1 cellular context compared by ENCODE assay signal in the genomic region with DNA sequence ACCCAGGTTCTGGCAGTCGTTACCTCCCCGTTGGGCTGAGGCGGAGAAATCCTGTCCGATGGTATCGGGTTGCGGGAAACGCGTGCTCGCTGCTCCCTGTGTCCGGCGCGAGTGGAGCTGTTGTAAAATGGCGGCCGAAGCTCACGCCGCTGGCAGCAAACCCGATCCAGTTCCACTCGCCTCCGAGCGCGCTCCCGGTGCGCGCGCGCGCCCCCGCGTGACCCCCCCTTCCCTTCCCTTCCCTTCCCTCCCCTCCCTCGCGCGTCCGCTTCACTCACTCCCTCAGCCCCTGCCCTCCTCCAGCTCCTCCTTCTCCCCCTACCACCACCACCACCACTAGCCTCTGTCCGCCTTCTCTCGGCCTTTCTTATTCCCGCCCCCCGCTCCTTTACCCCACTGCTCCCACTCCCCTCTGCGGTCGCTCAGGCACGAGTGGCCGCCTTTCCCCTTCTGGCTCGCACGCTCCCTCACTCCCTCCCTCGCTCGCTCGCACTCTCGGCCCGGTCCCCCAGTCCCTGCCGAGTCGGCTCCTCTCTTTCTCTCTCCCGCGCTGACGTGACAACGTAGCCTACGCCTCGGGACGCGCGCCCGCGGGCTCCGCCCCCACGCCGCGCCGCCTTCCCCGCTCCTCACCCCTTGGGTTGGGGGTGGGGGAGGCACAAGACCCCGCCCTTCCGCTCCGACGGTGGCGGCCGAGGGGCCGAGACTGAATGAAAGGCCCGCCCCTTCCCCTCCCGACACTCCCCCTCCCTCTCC.
TF ChIP-seq lines count a peak whose summit lies in the region.

A gene (minus strand): TSS at position 113 of the 756 bp plus-strand sequence. CDS start 1,447 bp downstream, outside the sequence.

TF ChIP-seq in HepG2, 621 proteins besides CTCF, POLR2A, EP300 and RAD21 (continued from another document and continues in another):
- TF ChIP-seq GABPA (IDR thresholded peaks at IDR 0.05; ENCODE audit: low read depth, low read length) (peak; percentile 57; the same call in 1 of the 2 replicates), GABPA (CRISPR knock-in tag; IDR thresholded peaks at IDR 0.05; ENCODE audit: low read depth) (peak; percentile 73), ZNF235 (CRISPR knock-in tag; IDR thresholded peaks at IDR 0.05; ENCODE audit: borderline replicate concordance) (peak; percentile 64; the same call in 1 of the 2 replicates), PITX1 (CRISPR knock-in tag; IDR thresholded peaks at IDR 0.05) (peak; percentile 45; the same call in 1 of the 2 replicates), JUNB (CRISPR knock-in tag; IDR thresholded peaks at IDR 0.05; ENCODE audit: borderline replicate concordance) (peak; percentile 53; the same call in 1 of the 2 replicates), ZNF431 (CRISPR knock-in tag; IDR thresholded peaks at IDR 0.05; ENCODE audit: borderline replicate concordance, low read depth) (no peak; the same call in 1 of the 2 replicates), PCBP2 (optimal IDR thresholded peaks at IDR 0.05; ENCODE audit: low read depth, low read length, poor library complexity, severe bottlenecking) (peak; percentile 12), HNRNPLL (IDR thresholded peaks at IDR 0.05; ENCODE audit: low read depth, low read length, poor library complexity, severe bottlenecking) (peak; percentile 81), BHLHE40 (IDR thresholded peaks at IDR 0.05; ENCODE audit: low read length) (peak; percentile 3; the same call in 1 of the 2 replicates), ZSCAN21 (CRISPR knock-in tag; IDR thresholded peaks at IDR 0.05; ENCODE audit: borderline replicate concordance) (peak; percentile 75), EZH2 (conservative IDR thresholded peaks at IDR 0.05; ENCODE audit: low read depth, low read length) (no peak), GABPB1 (CRISPR knock-in tag; IDR thresholded peaks at IDR 0.05) (peak; percentile 85), CREM (IDR thresholded peaks at IDR 0.05) (peak; percentile 52; the same call in 1 of the 2 replicates), CREM (CRISPR knock-in tag; IDR thresholded peaks at IDR 0.05) (no peak), NKX3-1 (CRISPR knock-in tag; IDR thresholded peaks at IDR 0.05) (0 out of 2 replicates have a peak, but pooled peaks have one; percentile 8), ZSCAN25 (CRISPR knock-in tag; IDR thresholded peaks at IDR 0.05) (peak; percentile 94), ZNF891 (CRISPR knock-in tag; IDR thresholded peaks at IDR 0.05) (peak; percentile 52; the same call in 1 of the 2 replicates), ZFX (CRISPR knock-in tag; IDR thresholded peaks at IDR 0.05; ENCODE audit: low read depth) (peak; percentile 70), ZBTB7A (CRISPR knock-in tag; IDR thresholded peaks at IDR 0.05) (peak; percentile 65; the same call in 1 of the 2 replicates), IRF2 (CRISPR knock-in tag; IDR thresholded peaks at IDR 0.05) (peak; percentile 23; the same call in 1 of the 2 replicates), HOXA7 (CRISPR knock-in tag; IDR thresholded peaks at IDR 0.05) (0 out of 2 replicates have a peak, but pooled peaks have one; percentile 52), ZSCAN30 (CRISPR knock-in tag; IDR thresholded peaks at IDR 0.05) (0 out of 2 replicates have a peak, but pooled peaks have one; percentile 66), KLF13 (CRISPR knock-in tag; IDR thresholded peaks at IDR 0.05) (no peak), MAFF (IDR thresholded peaks at IDR 0.05; ENCODE audit: low read depth, low read length) (0 out of 2 replicates have a peak, but pooled peaks have one; percentile 2), ZNF292 (CRISPR knock-in tag; IDR thresholded peaks at IDR 0.05; ENCODE audit: borderline replicate concordance, low read depth) (peak; percentile 32; the same call in 1 of the 2 replicates), STAT5B (CRISPR knock-in tag; IDR thresholded peaks at IDR 0.05) (no peak), PHF8 (CRISPR knock-in tag; IDR thresholded peaks at IDR 0.05) (peak; percentile 86)
- TF ChIP-seq, protein P1, sequence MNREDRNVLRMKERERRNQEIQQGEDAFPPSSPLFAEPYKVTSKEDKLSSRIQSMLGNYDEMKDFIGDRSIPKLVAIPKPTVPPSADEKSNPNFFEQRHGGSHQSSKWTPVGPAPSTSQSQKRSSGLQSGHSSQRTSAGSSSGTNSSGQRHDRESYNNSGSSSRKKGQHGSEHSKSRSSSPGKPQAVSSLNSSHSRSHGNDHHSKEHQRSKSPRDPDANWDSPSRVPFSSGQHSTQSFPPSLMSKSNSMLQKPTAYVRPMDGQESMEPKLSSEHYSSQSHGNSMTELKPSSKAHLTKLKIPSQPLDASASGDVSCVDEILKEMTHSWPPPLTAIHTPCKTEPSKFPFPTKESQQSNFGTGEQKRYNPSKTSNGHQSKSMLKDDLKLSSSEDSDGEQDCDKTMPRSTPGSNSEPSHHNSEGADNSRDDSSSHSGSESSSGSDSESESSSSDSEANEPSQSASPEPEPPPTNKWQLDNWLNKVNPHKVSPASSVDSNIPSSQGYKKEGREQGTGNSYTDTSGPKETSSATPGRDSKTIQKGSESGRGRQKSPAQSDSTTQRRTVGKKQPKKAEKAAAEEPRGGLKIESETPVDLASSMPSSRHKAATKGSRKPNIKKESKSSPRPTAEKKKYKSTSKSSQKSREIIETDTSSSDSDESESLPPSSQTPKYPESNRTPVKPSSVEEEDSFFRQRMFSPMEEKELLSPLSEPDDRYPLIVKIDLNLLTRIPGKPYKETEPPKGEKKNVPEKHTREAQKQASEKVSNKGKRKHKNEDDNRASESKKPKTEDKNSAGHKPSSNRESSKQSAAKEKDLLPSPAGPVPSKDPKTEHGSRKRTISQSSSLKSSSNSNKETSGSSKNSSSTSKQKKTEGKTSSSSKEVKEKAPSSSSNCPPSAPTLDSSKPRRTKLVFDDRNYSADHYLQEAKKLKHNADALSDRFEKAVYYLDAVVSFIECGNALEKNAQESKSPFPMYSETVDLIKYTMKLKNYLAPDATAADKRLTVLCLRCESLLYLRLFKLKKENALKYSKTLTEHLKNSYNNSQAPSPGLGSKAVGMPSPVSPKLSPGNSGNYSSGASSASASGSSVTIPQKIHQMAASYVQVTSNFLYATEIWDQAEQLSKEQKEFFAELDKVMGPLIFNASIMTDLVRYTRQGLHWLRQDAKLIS (CRISPR knock-in tag; IDR thresholded peaks at IDR 0.05), result 0 out of 2 replicates have a peak, but pooled peaks have one; percentile 18
- TF ChIP-seq, protein P2, sequence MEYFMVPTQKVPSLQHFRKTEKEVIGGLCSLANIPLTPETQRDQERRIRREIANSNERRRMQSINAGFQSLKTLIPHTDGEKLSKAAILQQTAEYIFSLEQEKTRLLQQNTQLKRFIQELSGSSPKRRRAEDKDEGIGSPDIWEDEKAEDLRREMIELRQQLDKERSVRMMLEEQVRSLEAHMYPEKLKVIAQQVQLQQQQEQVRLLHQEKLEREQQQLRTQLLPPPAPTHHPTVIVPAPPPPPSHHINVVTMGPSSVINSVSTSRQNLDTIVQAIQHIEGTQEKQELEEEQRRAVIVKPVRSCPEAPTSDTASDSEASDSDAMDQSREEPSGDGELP (IDR thresholded peaks at IDR 0.05; ENCODE audit: borderline replicate concordance, low read depth), result 0 out of 2 replicates have a peak, but pooled peaks have one; percentile 12
- TF ChIP-seq, protein P3, sequence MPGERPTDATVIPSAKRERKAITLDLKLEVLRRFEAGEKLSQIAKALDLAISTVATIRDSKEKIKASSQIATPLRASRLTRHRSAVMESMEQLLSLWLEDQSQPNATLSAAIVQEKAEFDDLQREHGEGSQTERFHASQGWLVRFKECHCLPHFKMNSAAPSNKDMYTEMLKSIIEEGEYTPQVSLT (CRISPR knock-in tag; IDR thresholded peaks at IDR 0.05; ENCODE audit: borderline replicate concordance, low read depth), result no peak
- TF ChIP-seq, protein P4, sequence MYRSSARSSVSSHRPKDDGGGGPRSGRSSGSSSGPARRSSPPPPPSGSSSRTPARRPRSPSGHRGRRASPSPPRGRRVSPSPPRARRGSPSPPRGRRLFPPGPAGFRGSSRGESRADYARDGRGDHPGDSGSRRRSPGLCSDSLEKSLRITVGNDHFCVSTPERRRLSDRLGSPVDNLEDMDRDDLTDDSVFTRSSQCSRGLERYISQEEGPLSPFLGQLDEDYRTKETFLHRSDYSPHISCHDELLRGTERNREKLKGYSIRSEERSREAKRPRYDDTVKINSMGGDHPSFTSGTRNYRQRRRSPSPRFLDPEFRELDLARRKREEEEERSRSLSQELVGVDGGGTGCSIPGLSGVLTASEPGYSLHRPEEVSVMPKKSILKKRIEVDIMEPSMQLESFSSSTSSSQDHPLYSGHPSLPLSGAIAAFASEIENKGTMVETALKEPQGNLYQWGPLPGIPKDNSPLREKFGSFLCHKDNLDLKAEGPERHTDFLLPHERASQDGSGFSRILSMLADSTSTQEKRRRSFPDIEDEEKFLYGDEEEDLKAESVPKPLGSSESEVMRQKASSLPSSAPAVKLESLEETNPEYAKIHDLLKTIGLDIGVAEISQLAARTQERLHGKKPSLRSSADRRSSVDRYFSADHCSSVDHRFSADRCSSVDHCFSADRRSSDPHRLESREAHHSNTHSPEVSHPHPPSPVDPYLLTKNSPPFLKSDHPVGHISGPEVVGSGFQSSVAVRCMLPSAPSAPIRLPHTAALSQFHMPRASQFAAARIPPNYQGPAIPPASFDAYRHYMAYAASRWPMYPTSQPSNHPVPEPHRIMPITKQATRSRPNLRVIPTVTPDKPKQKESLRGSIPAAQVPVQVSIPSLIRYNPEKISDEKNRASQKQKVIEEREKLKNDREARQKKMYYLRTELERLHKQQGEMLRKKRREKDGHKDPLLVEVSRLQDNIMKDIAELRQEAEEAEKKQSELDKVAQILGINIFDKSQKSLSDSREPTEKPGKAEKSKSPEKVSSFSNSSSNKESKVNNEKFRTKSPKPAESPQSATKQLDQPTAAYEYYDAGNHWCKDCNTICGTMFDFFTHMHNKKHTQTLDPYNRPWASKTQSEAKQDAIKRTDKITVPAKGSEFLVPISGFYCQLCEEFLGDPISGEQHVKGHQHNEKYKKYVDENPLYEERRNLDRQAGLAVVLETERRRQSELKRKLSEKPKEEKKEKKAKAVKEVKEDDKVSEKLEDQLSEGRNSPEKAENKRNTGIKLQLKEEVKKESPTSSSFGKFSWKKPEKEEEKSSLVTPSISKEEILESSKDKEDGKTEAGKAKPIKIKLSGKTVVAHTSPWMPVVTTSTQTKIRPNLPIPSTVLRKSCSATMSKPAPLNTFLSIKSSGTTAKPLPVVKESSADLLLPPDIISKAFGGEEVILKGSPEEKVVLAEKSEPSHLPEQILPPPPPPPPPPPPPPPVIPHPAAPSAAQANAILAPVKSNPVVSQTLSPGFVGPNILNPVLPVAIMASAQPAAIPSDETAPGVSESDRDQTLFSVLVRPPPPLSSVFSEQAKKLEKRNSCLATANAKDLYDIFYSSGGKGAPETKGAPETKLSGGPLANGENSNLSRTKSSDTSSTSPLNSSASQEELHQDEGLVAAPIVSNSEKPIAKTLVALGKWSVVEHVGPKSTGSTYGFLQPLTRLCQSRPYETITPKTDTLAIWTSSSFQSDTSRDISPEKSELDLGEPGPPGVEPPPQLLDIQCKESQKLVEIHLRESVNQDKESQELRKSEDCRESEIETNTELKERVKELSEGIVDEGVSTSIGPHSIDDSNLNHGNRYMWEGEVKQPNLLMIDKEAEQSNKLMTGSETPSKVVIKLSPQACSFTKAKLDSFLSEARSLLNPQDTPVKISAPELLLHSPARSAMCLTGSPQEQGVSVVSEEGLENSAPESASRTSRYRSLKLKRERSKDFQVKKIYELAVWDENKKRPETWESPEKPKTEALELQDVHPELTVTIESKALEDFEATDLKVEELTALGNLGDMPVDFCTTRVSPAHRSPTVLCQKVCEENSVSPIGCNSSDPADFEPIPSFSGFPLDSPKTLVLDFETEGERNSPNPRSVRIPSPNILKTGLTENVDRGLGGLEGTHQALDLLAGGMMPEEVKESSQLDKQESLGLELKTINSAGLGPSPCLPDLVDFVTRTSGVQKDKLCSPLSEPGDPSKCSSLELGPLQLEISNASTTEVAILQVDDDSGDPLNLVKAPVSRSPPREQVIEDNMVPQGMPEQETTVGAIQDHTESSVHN (CRISPR knock-in tag; IDR thresholded peaks at IDR 0.05), result no peak
- TF ChIP-seq, protein P5, sequence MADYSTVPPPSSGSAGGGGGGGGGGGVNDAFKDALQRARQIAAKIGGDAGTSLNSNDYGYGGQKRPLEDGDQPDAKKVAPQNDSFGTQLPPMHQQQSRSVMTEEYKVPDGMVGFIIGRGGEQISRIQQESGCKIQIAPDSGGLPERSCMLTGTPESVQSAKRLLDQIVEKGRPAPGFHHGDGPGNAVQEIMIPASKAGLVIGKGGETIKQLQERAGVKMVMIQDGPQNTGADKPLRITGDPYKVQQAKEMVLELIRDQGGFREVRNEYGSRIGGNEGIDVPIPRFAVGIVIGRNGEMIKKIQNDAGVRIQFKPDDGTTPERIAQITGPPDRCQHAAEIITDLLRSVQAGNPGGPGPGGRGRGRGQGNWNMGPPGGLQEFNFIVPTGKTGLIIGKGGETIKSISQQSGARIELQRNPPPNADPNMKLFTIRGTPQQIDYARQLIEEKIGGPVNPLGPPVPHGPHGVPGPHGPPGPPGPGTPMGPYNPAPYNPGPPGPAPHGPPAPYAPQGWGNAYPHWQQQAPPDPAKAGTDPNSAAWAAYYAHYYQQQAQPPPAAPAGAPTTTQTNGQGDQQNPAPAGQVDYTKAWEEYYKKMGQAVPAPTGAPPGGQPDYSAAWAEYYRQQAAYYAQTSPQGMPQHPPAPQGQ (CRISPR knock-in tag; IDR thresholded peaks at IDR 0.05; ENCODE audit: borderline replicate concordance), result no peak
- TF ChIP-seq, protein P6, sequence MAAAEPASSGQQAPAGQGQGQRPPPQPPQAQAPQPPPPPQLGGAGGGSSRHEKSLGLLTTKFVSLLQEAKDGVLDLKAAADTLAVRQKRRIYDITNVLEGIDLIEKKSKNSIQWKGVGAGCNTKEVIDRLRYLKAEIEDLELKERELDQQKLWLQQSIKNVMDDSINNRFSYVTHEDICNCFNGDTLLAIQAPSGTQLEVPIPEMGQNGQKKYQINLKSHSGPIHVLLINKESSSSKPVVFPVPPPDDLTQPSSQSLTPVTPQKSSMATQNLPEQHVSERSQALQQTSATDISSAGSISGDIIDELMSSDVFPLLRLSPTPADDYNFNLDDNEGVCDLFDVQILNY (CRISPR knock-in tag; conservative IDR thresholded peaks at IDR 0.05), result 0 out of 2 replicates have a peak, but pooled peaks have one; percentile 44
- TF ChIP-seq, protein P7, sequence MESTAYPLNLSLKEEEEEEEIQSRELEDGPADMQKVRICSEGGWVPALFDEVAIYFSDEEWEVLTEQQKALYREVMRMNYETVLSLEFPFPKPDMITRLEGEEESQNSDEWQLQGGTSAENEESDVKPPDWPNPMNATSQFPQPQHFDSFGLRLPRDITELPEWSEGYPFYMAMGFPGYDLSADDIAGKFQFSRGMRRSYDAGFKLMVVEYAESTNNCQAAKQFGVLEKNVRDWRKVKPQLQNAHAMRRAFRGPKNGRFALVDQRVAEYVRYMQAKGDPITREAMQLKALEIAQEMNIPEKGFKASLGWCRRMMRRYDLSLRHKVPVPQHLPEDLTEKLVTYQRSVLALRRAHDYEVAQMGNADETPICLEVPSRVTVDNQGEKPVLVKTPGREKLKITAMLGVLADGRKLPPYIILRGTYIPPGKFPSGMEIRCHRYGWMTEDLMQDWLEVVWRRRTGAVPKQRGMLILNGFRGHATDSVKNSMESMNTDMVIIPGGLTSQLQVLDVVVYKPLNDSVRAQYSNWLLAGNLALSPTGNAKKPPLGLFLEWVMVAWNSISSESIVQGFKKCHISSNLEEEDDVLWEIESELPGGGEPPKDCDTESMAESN (CRISPR knock-in tag; conservative IDR thresholded peaks at IDR 0.05), result no peak
- TF ChIP-seq, protein P8, sequence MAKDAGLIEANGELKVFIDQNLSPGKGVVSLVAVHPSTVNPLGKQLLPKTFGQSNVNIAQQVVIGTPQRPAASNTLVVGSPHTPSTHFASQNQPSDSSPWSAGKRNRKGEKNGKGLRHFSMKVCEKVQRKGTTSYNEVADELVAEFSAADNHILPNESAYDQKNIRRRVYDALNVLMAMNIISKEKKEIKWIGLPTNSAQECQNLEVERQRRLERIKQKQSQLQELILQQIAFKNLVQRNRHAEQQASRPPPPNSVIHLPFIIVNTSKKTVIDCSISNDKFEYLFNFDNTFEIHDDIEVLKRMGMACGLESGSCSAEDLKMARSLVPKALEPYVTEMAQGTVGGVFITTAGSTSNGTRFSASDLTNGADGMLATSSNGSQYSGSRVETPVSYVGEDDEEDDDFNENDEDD (CRISPR knock-in tag; IDR thresholded peaks at IDR 0.05; ENCODE audit: borderline replicate concordance), result peak; percentile 80; the same call in 1 of the 2 replicates
